ENCODE assay signal across 2 cellular contexts in genomic region chr4:77845400-77845799, GRCh38.
TF ChIP-seq lines count a peak whose summit lies in the region.

No MANE protein-coding gene starts in this region.

TF ChIP-seq in SK-N-SH, 30 proteins besides CTCF, POLR2A, EP300 and RAD21 (continued from another document):
- TF ChIP-seq USF2 (IDR thresholded peaks at IDR 0.05; ENCODE audit: borderline replicate concordance, low read depth, low read length) = no peak
- TF ChIP-seq IRF3 (IDR thresholded peaks at IDR 0.05; ENCODE audit: low read depth, low read length) = no peak
- no peak for TF ChIP-seq RFX5 (IDR thresholded peaks at IDR 0.05; ENCODE audit: low read length)
- no peak for TF ChIP-seq NFIC (IDR thresholded peaks at IDR 0.05; ENCODE audit: borderline replicate concordance)
- TF ChIP-seq SMC3 (IDR thresholded peaks at IDR 0.05; ENCODE audit: low read depth, low read length) = no peak
TF ChIP-seq in SK-N-SH: peak in this region for 0.

TF ChIP-seq in SK-N-SH treated with all-trans-retinoic acid at 6 μM for 48 hours, 23 proteins besides CTCF, POLR2A, EP300 and RAD21 (continued from another document):
- TF ChIP-seq CREB5 (CRISPR knock-in tag; IDR thresholded peaks at IDR 0.05; ENCODE audit: low read depth) = no peak
- no peak for TF ChIP-seq PATZ1 (CRISPR knock-in tag; IDR thresholded peaks at IDR 0.05; ENCODE audit: borderline replicate concordance)
- no peak for TF ChIP-seq CSRNP3 (CRISPR knock-in tag; IDR thresholded peaks at IDR 0.05)
- no peak for TF ChIP-seq ISL1 (CRISPR knock-in tag; IDR thresholded peaks at IDR 0.05)
- TF ChIP-seq SNAI2 (CRISPR knock-in tag; IDR thresholded peaks at IDR 0.05) = no peak
- TF ChIP-seq TSHZ2 (CRISPR knock-in tag; IDR thresholded peaks at IDR 0.05) = no peak
- TF ChIP-seq ESRRG (CRISPR knock-in tag; IDR thresholded peaks at IDR 0.05) = no peak
